Comparison of ENCODE assay signal across 8 cellular contexts in genomic region chr12:58540480-58541299, GRCh38.
DNase-seq lines count a peak whose midpoint lies in the region; ATAC-seq and TF ChIP-seq lines count a peak whose summit lies in the region.

No MANE protein-coding gene starts in this region.

- H3K9me3 ChIP-seq in stomach = no peaks in the 10 kb centered on the region

- no peak for TF ChIP-seq EP300 in stomach (IDR thresholded peaks at IDR 0.05)

- 24 to 29% (median 28%) methylated on average over 8 of the region's 8 CpGs for WGBS in stomach, 5 donors

- intact Hi-C loops in stomach (cut with DNase I; ENCODE audit: low total_unique reads) = loop anchor here (10.0 kb wide), 1 partner anchor 544 kb away; no protein-coding TSS in a partner anchor

- H3K4me1 ChIP-seq in stomach = peaks cover 0 to 11% (median 7%) of the 10 kb centered on the region in 4 donors

- H3K27me3 ChIP-seq in brain microvascular endothelial cell (replicated peaks) (no peaks in the 10 kb centered on the region), stomach (no peaks in the 10 kb centered on the region)

- no peaks in the 10 kb centered on the region for H3K36me3 ChIP-seq in brain microvascular endothelial cell (replicated peaks)
- H3K36me3 ChIP-seq in stomach = no peaks in the 10 kb centered on the region

- H3K4me3 ChIP-seq in brain microvascular endothelial cell (ENCODE audit: low read depth, low read length) (no peak overlapping the region), stomach (no peak overlapping the region)

- TF ChIP-seq POLR2A in stomach (IDR thresholded peaks at IDR 0.05) = no peak

- ATAC-seq in GM19351 (IDR thresholded peaks at IDR 0.05; ENCODE audit: unreplicated experiment) (peak; percentile 83), HG02678 (IDR thresholded peaks at IDR 0.05; ENCODE audit: unreplicated experiment) (no peak)

- in situ Hi-C loops in brain microvascular endothelial cell (cut with HindIII; ENCODE audit: low pct_ligation_motif_present, low sequenced_read_pairs) = loop anchor here (25.0 kb wide), 1 partner anchor 547 kb away; no protein-coding TSS in a partner anchor

- DNase-seq in COLO668 (lab: John Stamatoyannopoulos, UW; ENCODE audit: unreplicated experiment) = peak; percentile 77
- peak; percentile 15 for DNase-seq in HuH-7.5 (ENCODE audit: low spot score)
- peak; percentile 28 for DNase-seq in NOMO-1 treated with DMSO at 0.1 percent for 48 hours (lab: John Stamatoyannopoulos, UW; ENCODE audit: unreplicated experiment)
- peak; percentile 86 for DNase-seq in brain microvascular endothelial cell
- peak; percentile 90 for DNase-seq in iris pigment epithelial cell (ENCODE audit: low read depth)
- peak; percentile 70 for DNase-seq in stomach

- peak overlapping the region; percentile 25 for H3K27ac ChIP-seq in brain microvascular endothelial cell
- peak overlapping the region in 1 of 5 donors; percentile 9 for H3K27ac ChIP-seq in stomach

- TF ChIP-seq CTCF in brain microvascular endothelial cell (IDR thresholded peaks at IDR 0.05; ENCODE audit: low read depth, low read length, missing control alignments) (peak; percentile 93), stomach (IDR thresholded peaks at IDR 0.05) (peak in 5 of 7 experiments; percentile 55 to 76 (median 59))

Comparison
In these comparisons a context has a peak if more than half of its experiments do, and no peak if none do; other contexts are left out.
1. DNase-seq: peak in every context shown above with its lines; median percentile 90 in iris pigment epithelial cell; 86 in brain microvascular endothelial cell; 77 in COLO668; 70 in stomach; 28 in NOMO-1 treated with DMSO at 0.1 percent for 48 hours; 15 in HuH-7.5.